In the genomic region with DNA sequence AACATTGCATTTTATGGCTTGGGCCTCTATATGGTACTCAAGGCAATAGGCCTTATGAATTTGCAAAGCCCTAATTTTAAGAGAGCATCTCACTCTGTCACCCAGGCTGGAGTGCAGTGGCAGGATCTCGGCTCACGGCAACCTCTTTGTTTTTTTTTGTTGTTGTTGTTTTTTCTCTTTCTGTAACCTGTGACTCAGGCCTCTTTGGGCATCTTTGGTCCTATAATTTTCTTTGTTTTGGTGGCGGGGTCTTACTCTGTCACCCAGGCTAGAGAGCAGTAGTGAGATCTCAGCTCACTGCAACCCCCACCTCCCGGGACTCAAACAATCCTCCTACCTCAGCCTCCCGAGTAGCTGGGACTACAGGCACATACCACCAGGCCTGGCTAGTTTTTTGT, we compare ENCODE assay signal across 1 cellular context.
TF ChIP-seq lines count a peak whose summit lies in the region.

No MANE protein-coding gene starts in this region.

TF ChIP-seq in IMR-90, 13 proteins besides CTCF, POLR2A, EP300 and RAD21 (continued from another document):
- TF ChIP-seq ELK1 (IDR thresholded peaks at IDR 0.05; ENCODE audit: borderline replicate concordance, low read depth, low read length) (no peak), CHD1 (IDR thresholded peaks at IDR 0.05; ENCODE audit: low read depth, low read length) (no peak), MAZ (IDR thresholded peaks at IDR 0.05; ENCODE audit: borderline replicate concordance, low read depth, low read length) (no peak)
